Comparison of ENCODE assay signal across 8 cellular contexts in the genomic region with DNA sequence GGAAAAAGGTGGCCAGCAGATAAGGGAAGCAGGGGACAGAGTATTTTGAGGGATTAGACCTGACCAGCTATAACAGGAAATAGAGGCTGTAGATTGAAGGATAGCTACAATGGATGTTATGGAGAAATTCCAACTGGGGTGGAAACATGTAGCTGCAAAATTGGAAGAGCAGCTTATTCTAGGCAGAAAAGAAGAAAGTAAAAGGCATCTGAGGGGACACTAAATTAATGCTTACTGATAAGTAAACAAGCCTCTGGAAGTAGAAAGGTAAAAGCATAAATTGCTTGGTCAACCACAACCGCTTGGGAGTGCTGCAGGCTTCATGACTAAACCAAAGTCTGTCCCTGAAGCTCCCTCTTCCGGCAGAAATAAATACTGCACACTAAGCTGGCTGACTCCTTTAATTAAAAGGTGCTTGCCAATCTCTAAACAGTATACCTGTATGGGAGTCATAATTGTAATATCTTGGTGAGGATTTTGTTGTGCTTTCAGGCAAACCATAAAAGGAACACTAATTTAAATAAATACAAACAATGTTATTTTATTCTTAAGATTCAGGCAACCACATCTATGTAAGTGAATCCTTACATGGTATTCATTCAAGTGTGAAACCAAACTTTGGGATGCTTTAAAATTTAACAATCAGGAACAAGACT. TPM values are rescaled to one million over a fixed set of nuclear protein-coding genes. Genes with fewer than 3 reads are reported as not detected.
DNase-seq lines count a peak whose midpoint lies in the region; ATAC-seq and TF ChIP-seq lines count a peak whose summit lies in the region.

No MANE protein-coding gene starts in this region.

- H3K27me3 ChIP-seq in GM06990 (replicated peaks; ENCODE audit: control insufficient read depth, insufficient read depth, low read length): no peaks in the 10 kb centered on the region
- no peaks in the 10 kb centered on the region for H3K27me3 ChIP-seq in Panc1 (ENCODE audit: control insufficient read depth, insufficient read depth, low read length)
- no peaks in the 10 kb centered on the region for H3K27me3 ChIP-seq in heart right ventricle
- H3K27me3 ChIP-seq in skeletal muscle tissue (ENCODE audit: control insufficient read depth in 3 of 3, insufficient read depth in 3 of 3, low read length in 3 of 3): no peaks in the 10 kb centered on the region

- peak; percentile 98 for TF ChIP-seq CTCF in GM06990 (IDR thresholded peaks at IDR 0.05; ENCODE audit: insufficient read depth, low read length, poor library complexity, severe bottlenecking)
- peak; percentile 98 for TF ChIP-seq CTCF in Panc1 (IDR thresholded peaks at IDR 0.05)
- peak; percentile 90 to 99 (median 98) for TF ChIP-seq CTCF in heart right ventricle (IDR thresholded peaks at IDR 0.05)

- CTCF ChIA-PET in HEK293T (lab: Yijun Ruan, JAX): interaction anchor here (0.6 to 3.2 kb wide), 19 partner anchors 9 to 119 kb away, joined by 3 to 34 read pairs (median 3); no protein-coding TSS in a partner anchor
- CTCF ChIA-PET in Panc1 (lab: Charles Lee): interaction anchor here (0.6 to 1.5 kb wide), 9 partner anchors 13 to 88 kb away, joined by 3 to 7 read pairs (median 4); no protein-coding TSS in a partner anchor

- H3K4me1 Mint-ChIP-seq in activated naive CD8-positive, alpha-beta T cell treated with anti-CD3 and anti-CD28 coated beads for 36 hours: peaks cover 20% of the 10 kb centered on the region

- DNase-seq in GM06990 (ENCODE audit: extremely low read depth, insufficient read length): no peak
- peak; percentile 77 for DNase-seq in HEK293T (ENCODE audit: extremely low spot score)
- DNase-seq in Panc1 (ENCODE audit: low read depth, low spot score): no peak
- peak; percentile 80 for DNase-seq in activated naive CD8-positive, alpha-beta T cell treated with anti-CD3 and anti-CD28 coated beads for 36 hours
- peak; percentile 58 to 93 for DNase-seq in heart right ventricle
- no peak for DNase-seq in SKM-1 treated with dmso at 0.1 percent for 144 hours (lab: John Stamatoyannopoulos, UW; ENCODE audit: unreplicated experiment)

- H3K4me3 ChIP-seq in GM06990 (replicated peaks; ENCODE audit: low read depth, low read length) (no peak overlapping the region), Panc1 (ENCODE audit: low read depth in 2 of 2, low read length in 2 of 2) (no peak overlapping the region), heart right ventricle (no peak overlapping the region), skeletal muscle tissue (ENCODE audit: low read length in 3 of 3) (no peak overlapping the region)

- H3K4me1 ChIP-seq in Panc1 (ENCODE audit: control insufficient read depth, insufficient read depth, low read length) (peaks cover 41% of the 10 kb centered on the region), heart right ventricle (peaks cover 4 to 56% (median 42%) of the 10 kb centered on the region in 9 donors), skeletal muscle tissue (ENCODE audit: control insufficient read depth in 3 of 3, insufficient read depth in 3 of 3, low read length in 3 of 3) (peaks cover 20 to 34% (median 26%) of the 10 kb centered on the region in 3 donors)

- peaks cover 7% of the 10 kb centered on the region for H3K36me3 ChIP-seq in GM06990 (ENCODE audit: control insufficient read depth, insufficient read depth, low read length)
- peaks cover 3% of the 10 kb centered on the region; the same call in 1 of the 2 replicates for H3K36me3 ChIP-seq in Panc1 (ENCODE audit: control insufficient read depth, insufficient read depth, low read length)
- peaks cover 0 to 20% (median 0%) of the 10 kb centered on the region in 9 donors for H3K36me3 ChIP-seq in heart right ventricle
- H3K36me3 ChIP-seq in skeletal muscle tissue (ENCODE audit: control insufficient read depth in 3 of 3, insufficient read depth in 3 of 3, low read length in 3 of 3): peaks cover 7 to 13% (median 7%) of the 10 kb centered on the region in 3 donors

- in situ Hi-C loops in Panc1 (cut with HindIII; ENCODE audit: low pct_unique_long_range_greater_than_20kb, low sequenced_read_pairs): no loop called here

- intact Hi-C loops in Panc1 (cut with micrococcal nuclease; ENCODE audit: unreplicated experiment) (loop anchor here (10.0 kb wide), 2 partner anchors 82 to 132 kb away; no protein-coding TSS in a partner anchor), heart right ventricle (cut with DNase I) (loop anchor here in 7 of 10 donors (2.0 to 10.0 kb wide), 9 partner anchors 32 to 872 kb away; partner anchors contain the start of gene AACS (in 1 of the 7))

- no peak overlapping the region for H3K27ac Mint-ChIP-seq in activated naive CD8-positive, alpha-beta T cell treated with anti-CD3 and anti-CD28 coated beads for 36 hours

- peaks cover 12% of the 10 kb centered on the region for H3K36me3 Mint-ChIP-seq in activated naive CD8-positive, alpha-beta T cell treated with anti-CD3 and anti-CD28 coated beads for 36 hours

- POLR2A ChIA-PET in HEK293T (lab: Yijun Ruan, JAX) (interaction anchor here (1.1 to 4.0 kb wide), 4 partner anchors 8 to 34 kb away, joined by 6 to 18 read pairs (median 12); partner anchors contain the start of gene UBC), Panc1 (lab: Charles Lee) (interaction anchor here (0.6 kb wide), 1 partner anchor 21 kb away, joined by 6 read pairs; no protein-coding TSS in a partner anchor)

- no peak overlapping the region for H3K4me3 Mint-ChIP-seq in activated naive CD8-positive, alpha-beta T cell treated with anti-CD3 and anti-CD28 coated beads for 36 hours

- peak overlapping the region; percentile 76 for H3K27ac ChIP-seq in Panc1 (ENCODE audit: low read length)
- peak overlapping the region in 3 of 10 donors; percentile 16 to 43 (median 32) for H3K27ac ChIP-seq in heart right ventricle
- H3K27ac ChIP-seq in skeletal muscle tissue (ENCODE audit: low read depth, low read length): peak overlapping the region; percentile 3

- H3K27me3 Mint-ChIP-seq in activated naive CD8-positive, alpha-beta T cell treated with anti-CD3 and anti-CD28 coated beads for 36 hours: no peaks in the 10 kb centered on the region

- no TSS peak for BruUV-seq in Panc1 (replicated peaks; lab: Mats Ljungman, UMichigan)

- peak; percentile 50 for ATAC-seq in Panc1
- ATAC-seq in heart right ventricle: peak; percentile 40 to 74 (median 53)
- no peak for ATAC-seq in HG03039 (IDR thresholded peaks at IDR 0.05; ENCODE audit: unreplicated experiment)

- no peak overlapping the region for H3K9ac ChIP-seq in skeletal muscle tissue (ENCODE audit: low read depth in 1 of 3, low read length in 3 of 3)

- no peaks in the 10 kb centered on the region for H3K9me3 Mint-ChIP-seq in activated naive CD8-positive, alpha-beta T cell treated with anti-CD3 and anti-CD28 coated beads for 36 hours

- H3K9me3 ChIP-seq in Panc1 (ENCODE audit: control insufficient read depth, insufficient read depth, low read depth, low read length) (no peaks in the 10 kb centered on the region), heart right ventricle (no peaks in the 10 kb centered on the region), skeletal muscle tissue (ENCODE audit: control insufficient read depth in 3 of 3, low read length in 3 of 3) (no peaks in the 10 kb centered on the region)

- 1 to 2% methylated on average over 2 of the region's 2 CpGs for WGBS in heart right ventricle, 2 donors

TF ChIP-seq in HEK293T, 16 proteins besides CTCF, POLR2A, EP300 and RAD21:
- TF ChIP-seq FOXK2 (IDR thresholded peaks at IDR 0.05) (peak; percentile 81; the same call in 1 of the 2 replicates), CTBP1 (IDR thresholded peaks at IDR 0.05; ENCODE audit: borderline replicate concordance) (no peak), FOXA1 (IDR thresholded peaks at IDR 0.05) (peak; percentile 14; the same call in 1 of the 2 replicates)

RNA-seq across cellular contexts. Expression of gene UBC, which starts 7.7 kb away (rescaled TPM):
- 1,725 TPM for total RNA-seq in Panc1 (2021; ENCODE audit: unreplicated experiment)
- 2,683 TPM for polyA plus RNA-seq in Panc1 (2012; ENCODE audit: insufficient read length)
- 100 to 1,000 TPM; 927 to 944 TPM for total RNA-seq in activated naive CD8-positive, alpha-beta T cell treated with anti-CD3 and anti-CD28 coated beads for 36 hours
- total RNA-seq in heart right ventricle: 1,000 to 10,000 TPM; 1,161 to 1,913 (median 1,447) TPM
- 1,000 to 10,000 TPM; 1,225 to 1,619 TPM for polyA plus RNA-seq in heart right ventricle
- 1,198 TPM for total RNA-seq in skeletal muscle tissue

RNA-seq across cellular contexts. Expression of gene SCARB1, which starts 43.1 kb away (rescaled TPM):
- total RNA-seq in Panc1 (2021; ENCODE audit: unreplicated experiment) (359 TPM), heart right ventricle (10 to 100 TPM in 6 of 10 donors, 1 to 10 TPM in 4; 7.7 to 19.9 (median 11.9) TPM), skeletal muscle tissue (5.2 TPM)
- 1,007 TPM for polyA plus RNA-seq in Panc1 (2012; ENCODE audit: insufficient read length)
- 10 to 100 TPM; 40.3 to 43.8 TPM for total RNA-seq in activated naive CD8-positive, alpha-beta T cell treated with anti-CD3 and anti-CD28 coated beads for 36 hours
- polyA plus RNA-seq in heart right ventricle: 10 to 100 TPM in 1 of 2 donors, 1 to 10 TPM in 1; 8.7 to 11.6 TPM

Comparison
In these comparisons a context has a peak if more than half of its experiments do, and no peak if none do; other contexts are left out.
1. DNase-seq: peak in HEK293T (single experiment), activated naive CD8-positive, alpha-beta T cell treated with anti-CD3 and anti-CD28 coated beads for 36 hours (single experiment) and heart right ventricle (2 of 2); none in GM06990 (single experiment), Panc1 (single experiment) and SKM-1 treated with dmso at 0.1 percent for 144 hours (single experiment).
2. Peak in every context shown above with its lines, with median percentiles within 50 percentile points of each other: CTCF ChIP-seq.